ENCODE assay signal across 27 cellular contexts in the genomic region with DNA sequence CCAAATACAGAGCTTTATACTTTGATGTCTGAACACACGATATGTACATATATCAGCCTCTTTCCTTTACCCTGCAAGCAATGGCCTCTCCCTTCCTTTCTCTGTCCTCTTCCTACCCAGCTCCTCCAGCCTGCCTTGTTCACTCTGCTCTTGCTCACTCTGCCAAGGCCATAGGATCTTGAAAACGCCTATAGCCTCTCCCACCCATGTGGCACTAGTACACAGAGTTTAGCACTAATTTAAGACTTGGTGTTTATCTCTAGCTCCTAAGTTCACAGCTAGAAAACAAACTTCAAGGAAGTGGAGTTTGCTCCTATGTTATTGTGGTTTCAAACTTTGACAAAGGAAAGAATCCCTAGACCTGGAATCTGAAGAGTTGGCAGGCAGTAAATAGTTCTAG.
DNase-seq lines count a peak whose midpoint lies in the region; ATAC-seq, FAIRE-seq and TF ChIP-seq lines count a peak whose summit lies in the region.
"Had no signal": no experiment of that assay in that cellular context is flagged by ENCODE, and none has a peak within 500 bp of the region (broad histone marks: within the 10 kb centered on the region; RNA-seq: fewer than 3 reads in every experiment).

No MANE protein-coding gene starts in this region.

- H3K9me3 ChIP-seq in RWPE2 (ENCODE audit: severe bottlenecking) (no peaks in the 10 kb centered on the region), esophagus (ENCODE audit: control insufficient read depth in 2 of 2, insufficient read depth in 1 of 2, low read depth in 1 of 2, low read length in 1 of 2) (no peaks in the 10 kb centered on the region), neural progenitor cell (ENCODE audit: low read depth) (no peaks in the 10 kb centered on the region)
- H3K9me3 ChIP-seq: BE2C had no signal

- H3K36me3 Mint-ChIP-seq in Calu3 (ENCODE audit: insufficient read depth, unreplicated experiment) (peaks cover 5% of the 10 kb centered on the region), neural progenitor cell (no peaks in the 10 kb centered on the region)
- H3K36me3 Mint-ChIP-seq: CD14-positive monocyte had no signal

- FAIRE-seq in urothelium cell line (lab: Jason Lieb, UNC): no peak
- FAIRE-seq: G401.6, HTR-8/SVneo, K562 had no signal

- H3K4me3 ChIP-seq in RWPE2 (ENCODE audit: severe bottlenecking) (no peak overlapping the region), esophagus (ENCODE audit: low read depth in 1 of 2, low read length in 2 of 2) (no peak overlapping the region), neural progenitor cell (no peak overlapping the region)
- H3K4me3 ChIP-seq: K562 had no signal

- H3K27ac ChIP-seq in RWPE2 (ENCODE audit: poor library complexity, severe bottlenecking) (peak overlapping the region; percentile 93), esophagus (ENCODE audit: low read depth in 2 of 2, low read length in 1 of 2) (peak overlapping the region; percentile 18 to 69), neural progenitor cell (no peak overlapping the region)

- H3K9me3 Mint-ChIP-seq in Calu3 (ENCODE audit: low read depth, unreplicated experiment): peaks cover 6% of the 10 kb centered on the region
- peaks cover 7% of the 10 kb centered on the region for H3K9me3 Mint-ChIP-seq in neural progenitor cell
- H3K9me3 Mint-ChIP-seq: CD8-positive, alpha-beta memory T cell had no signal

- no peaks in the 10 kb centered on the region for H4K20me1 ChIP-seq in neural progenitor cell (ENCODE audit: low read depth)

- H3K27me3 Mint-ChIP-seq in Calu3 (ENCODE audit: unreplicated experiment) (no peaks in the 10 kb centered on the region), neural progenitor cell (ENCODE audit: insufficient read depth, low read depth) (peaks cover 4% of the 10 kb centered on the region)

- no peaks in the 10 kb centered on the region for H3F3A ChIP-seq in neural progenitor cell (ENCODE audit: low read depth)

- H3K27ac Mint-ChIP-seq in Calu3 (ENCODE audit: unreplicated experiment): peak overlapping the region; percentile 22
- no peak overlapping the region for H3K27ac Mint-ChIP-seq in neural progenitor cell

- DNase-seq in Calu3: no peak
- no peak for DNase-seq in RWPE2 (ENCODE audit: low spot score)
- DNase-seq in neural progenitor cell (ENCODE audit: low spot score): no peak
- no peak for DNase-seq in urothelium cell line (ENCODE audit: low spot score)
- DNase-seq in DMS79 treated with DMSO at 0.1 percent for 48 hours (lab: John Stamatoyannopoulos, UW): no peak
- DNase-seq: 8988T; ACHN; BE2C; GOT3; HCEC 1CT; MV-4-11; NCI-H1105; NCI-H1436 treated with DMSO at 0.1 percent for 48 hours; NCI-H187 treated with DMSO at 0.1 percent for 48 hours; NCI-H2107; NCI-H524; NCI-H82; NK-92 treated with Interleukin-12 subunit alpha and Interleukin-12 subunit beta, amount 100 ng/mL, for 24 hours; RPMI8226 had no signal

- TF ChIP-seq CTCF in Calu3 (IDR thresholded peaks at IDR 0.05; ENCODE audit: unreplicated experiment): no peak
- TF ChIP-seq CTCF in RWPE2 (IDR thresholded peaks at IDR 0.05; ENCODE audit: poor library complexity, severe bottlenecking): no peak
- no peak for TF ChIP-seq CTCF in neural progenitor cell (IDR thresholded peaks at IDR 0.05)

- CTCF ChIA-PET in Calu3 (lab: Charles Lee): interaction anchor here (0.6 to 1.2 kb wide), 3 partner anchors 12 to 126 kb away, joined by 3 read pairs; no protein-coding TSS in a partner anchor

- H3K27me3 ChIP-seq in RWPE2 (ENCODE audit: insufficient read depth, poor library complexity, severe bottlenecking) (no peaks in the 10 kb centered on the region), esophagus (ENCODE audit: control insufficient read depth in 1 of 2, insufficient read depth in 2 of 2, low read length in 2 of 2) (no peaks in the 10 kb centered on the region), neural progenitor cell (no peaks in the 10 kb centered on the region)
- H3K27me3 ChIP-seq: BE2C had no signal

- H3K4me3 Mint-ChIP-seq in Calu3 (ENCODE audit: low read depth, unreplicated experiment): no peak overlapping the region
- H3K4me3 Mint-ChIP-seq in neural progenitor cell: no peak overlapping the region
- H3K4me3 Mint-ChIP-seq: CD14-positive monocyte; CD8-positive, alpha-beta memory T cell had no signal

- ATAC-seq in RWPE2 (ENCODE audit: low read depth) (no peak), HG02852 (IDR thresholded peaks at IDR 0.05; ENCODE audit: unreplicated experiment) (no peak), HG02798 (IDR thresholded peaks at IDR 0.05; ENCODE audit: poor library complexity, unreplicated experiment) (no peak)

- intact Hi-C loops in Calu3 (cut with micrococcal nuclease; ENCODE audit: unreplicated experiment): no loop called here

- H3K4me2 ChIP-seq in neural progenitor cell: no peak overlapping the region

- H3K36me3 ChIP-seq in RWPE2 (ENCODE audit: low read depth) (no peaks in the 10 kb centered on the region), esophagus (ENCODE audit: control insufficient read depth in 2 of 2, insufficient read depth in 2 of 2, low read length in 1 of 2) (no peaks in the 10 kb centered on the region), neural progenitor cell (no peaks in the 10 kb centered on the region)
- H3K36me3 ChIP-seq: BE2C had no signal

- WGBS in esophagus, 2 donors: 53 to 64% methylated on average over 2 of the region's 2 CpGs

- peaks cover 40% of the 10 kb centered on the region for H3K4me1 Mint-ChIP-seq in Calu3 (ENCODE audit: low read depth, unreplicated experiment)
- no peaks in the 10 kb centered on the region for H3K4me1 Mint-ChIP-seq in neural progenitor cell
- H3K4me1 Mint-ChIP-seq: CD14-positive monocyte had no signal

- H3K9ac ChIP-seq in neural progenitor cell: no peak overlapping the region

- peaks cover 33% of the 10 kb centered on the region for H3K4me1 ChIP-seq in RWPE2 (ENCODE audit: insufficient read depth, poor library complexity, severe bottlenecking)
- peaks cover 0 to 4% of the 10 kb centered on the region in 2 donors for H3K4me1 ChIP-seq in esophagus (ENCODE audit: control insufficient read depth in 2 of 2, insufficient read depth in 2 of 2, low read length in 1 of 2)
- H3K4me1 ChIP-seq in neural progenitor cell: peaks cover 4% of the 10 kb centered on the region
- H3K4me1 ChIP-seq: BE2C had no signal

- BruUV-seq in Calu3 (replicated peaks; lab: Mats Ljungman, UMichigan): no TSS peak

- peak overlapping the region; percentile 37 for H2AFZ ChIP-seq in neural progenitor cell (replicated peaks)

- H3K79me2 ChIP-seq in neural progenitor cell (ENCODE audit: low read depth): no peaks in the 10 kb centered on the region
